Comparison of ENCODE assay signal across 8 cellular contexts in genomic region chr15:43516801-43517353, GRCh38. TPM values are rescaled to one million over a fixed set of nuclear protein-coding genes. Genes with fewer than 3 reads are reported as not detected.
DNase-seq lines count a peak whose midpoint lies in the region; ATAC-seq and TF ChIP-seq lines count a peak whose summit lies in the region.

No MANE protein-coding gene starts in this region.

- no peak for DNase-seq in T-helper 1 cell
- no peak for DNase-seq in mammary epithelial cell
- peak; percentile 52 for DNase-seq in medulla oblongata (ENCODE audit: extremely low spot score)
- DNase-seq in transverse colon, result no peak
- no peak for DNase-seq in activated T-cell treated with anti-CD3 and anti-CD28 coated beads for 4 hours
- no peak for DNase-seq in SKM-1 treated with dmso at 0.1 percent for 144 hours (lab: John Stamatoyannopoulos, UW; ENCODE audit: unreplicated experiment)

- peaks cover 36% of the 10 kb centered on the region for H3K36me3 Mint-ChIP-seq in T-helper 1 cell treated with Interleukin-12 subunit alpha and Interleukin-12 subunit beta and Interleukin-4 antibody, amounts not matched to agents 30 μg/mL and 1 μg/mL, for 36 hours (ENCODE audit: low read depth)

- no peaks in the 10 kb centered on the region for H3K79me2 ChIP-seq in mammary epithelial cell (ENCODE audit: insufficient read depth, low read length)

- H4K20me1 ChIP-seq in mammary epithelial cell (ENCODE audit: insufficient read depth, low read length), result no peaks in the 10 kb centered on the region

- no peak overlapping the region for H3K4me2 ChIP-seq in mammary epithelial cell (ENCODE audit: insufficient read depth, low read depth, low read length)

- peak overlapping the region; percentile 38 for H3K27ac Mint-ChIP-seq in T-helper 1 cell treated with Interleukin-12 subunit alpha and Interleukin-12 subunit beta and Interleukin-4 antibody, amounts not matched to agents 30 μg/mL and 1 μg/mL, for 36 hours

- no peak for TF ChIP-seq EP300 in transverse colon (IDR thresholded peaks at IDR 0.05; ENCODE audit: low read depth)

- H3K27me3 ChIP-seq in mammary epithelial cell (ENCODE audit: insufficient read depth, low read length) (no peaks in the 10 kb centered on the region), transverse colon (peaks cover 8% of the 10 kb centered on the region)

- intact Hi-C loops in mammary epithelial cell (cut with micrococcal nuclease), result no loop called here
- intact Hi-C loops in transverse colon (cut with DNase I; ENCODE audit: low total_unique reads), result no loop called here

- in situ Hi-C loops in mammary epithelial cell (cut with MboI; ENCODE audit: low sequenced_read_pairs in 2 of 2), result no loop called here
- in situ Hi-C loops in transverse colon (cut with MboI; ENCODE audit: low pct_ligation_motif_present in 1 of 4, low pct_unique_long_range_greater_than_20kb in 1 of 4, low sequenced_read_pairs in 3 of 4), result no loop called here

- H3K4me3 Mint-ChIP-seq in T-helper 1 cell treated with Interleukin-12 subunit alpha and Interleukin-12 subunit beta and Interleukin-4 antibody, amounts not matched to agents 30 μg/mL and 1 μg/mL, for 36 hours, result peak overlapping the region; percentile 5

- ATAC-seq in HG02885 (IDR thresholded peaks at IDR 0.05; ENCODE audit: poor library complexity, unreplicated experiment), result no peak

- H3K9me3 Mint-ChIP-seq in T-helper 1 cell treated with Interleukin-12 subunit alpha and Interleukin-12 subunit beta and Interleukin-4 antibody, amounts not matched to agents 30 μg/mL and 1 μg/mL, for 36 hours, result no peaks in the 10 kb centered on the region

- peaks cover 57% of the 10 kb centered on the region for H3K4me1 Mint-ChIP-seq in T-helper 1 cell treated with Interleukin-12 subunit alpha and Interleukin-12 subunit beta and Interleukin-4 antibody, amounts not matched to agents 30 μg/mL and 1 μg/mL, for 36 hours (ENCODE audit: low read depth)

- no peak for TF ChIP-seq CTCF in mammary epithelial cell (conservative IDR thresholded peaks at IDR 0.05 in 1 of 2, IDR thresholded peaks at IDR 0.05 in 1 of 2; ENCODE audit: extremely low read depth in 1 of 2, insufficient read depth in 1 of 2, low read depth in 1 of 2, low read length in 2 of 2)
- no peak for TF ChIP-seq CTCF in transverse colon (IDR thresholded peaks at IDR 0.05)

- H3K27ac ChIP-seq in mammary epithelial cell (ENCODE audit: insufficient read depth, low read depth, low read length), result no peak overlapping the region
- peak overlapping the region; percentile 74 to 88 (median 81) for H3K27ac ChIP-seq in transverse colon

- no peaks in the 10 kb centered on the region for H3K36me3 ChIP-seq in mammary epithelial cell (ENCODE audit: insufficient read depth, low read length)
- H3K36me3 ChIP-seq in transverse colon, result no peaks in the 10 kb centered on the region

- H3K4me3 ChIP-seq in mammary epithelial cell (replicated peaks in 1 of 3; ENCODE audit: insufficient read depth in 1 of 3, low read depth in 2 of 3, low read length in 3 of 3) (peak overlapping the region in 1 of 3 experiments; percentile 1), transverse colon (peak overlapping the region; percentile 25 to 52 (median 34))

- 35% methylated on average over 2 of the region's 4 CpGs for WGBS in mammary epithelial cell (ENCODE audit: low coverage, missing lambda C conversion rate)
- 30 to 46% methylated on average over 2 to 4 of the region's 4 CpGs for WGBS in transverse colon (ENCODE audit: low coverage in 1 of 2), 2 donors

- dilution Hi-C loops in mammary epithelial cell (cut with HindIII; ENCODE audit: low sequenced_read_pairs), result no loop called here

- no TSS peak for BruUV-seq in mammary epithelial cell (replicated peaks; lab: Mats Ljungman, UMichigan)

- no peaks in the 10 kb centered on the region for H3K9me3 ChIP-seq in mammary epithelial cell (replicated peaks; ENCODE audit: insufficient read depth, low read length)
- no peaks in the 10 kb centered on the region for H3K9me3 ChIP-seq in transverse colon

- no peak for TF ChIP-seq POLR2A in transverse colon (IDR thresholded peaks at IDR 0.05)

- peak overlapping the region; percentile 60 for H2AFZ ChIP-seq in mammary epithelial cell (ENCODE audit: low read depth, low read length)

- peaks cover 30% of the 10 kb centered on the region for H3K27me3 Mint-ChIP-seq in T-helper 1 cell treated with Interleukin-12 subunit alpha and Interleukin-12 subunit beta and Interleukin-4 antibody, amounts not matched to agents 30 μg/mL and 1 μg/mL, for 36 hours (ENCODE audit: low read depth)

- CTCF ChIA-PET in mammary epithelial cell (lab: Charles Lee; ENCODE audit: low non-redundant PET), result interaction anchor here (0.7 kb wide), 1 partner anchor 8 kb away, joined by 3 read pairs; no protein-coding TSS in a partner anchor

- H3K4me1 ChIP-seq in mammary epithelial cell (ENCODE audit: insufficient read depth, low read length) (peaks cover 18% of the 10 kb centered on the region), transverse colon (peaks cover 4 to 39% (median 13%) of the 10 kb centered on the region in 4 donors)

- no peak overlapping the region for H3K9ac ChIP-seq in mammary epithelial cell (ENCODE audit: insufficient read depth, low read length)

RNA-seq across cellular contexts. Expression of gene MAP1A, which starts 0.5 kb away (rescaled TPM):
- total RNA-seq in mammary epithelial cell (10 to 100 TPM in 1 of 2 donors, under 1 TPM in 1; 0.52 to 12.2 TPM), transverse colon (10 to 100 TPM in 2 of 4 donors, 1 to 10 TPM in 2; 6.3 to 14.6 (median 9.8) TPM)
- polyA plus RNA-seq in mammary epithelial cell, result 1.1 TPM
- polyA minus RNA-seq in mammary epithelial cell, result 3.8 TPM

RNA-seq across cellular contexts. Expression of gene TP53BP1, which starts 23.9 kb away (rescaled TPM):
- total RNA-seq in mammary epithelial cell (10 to 100 TPM; 41.7 to 68.7 TPM), transverse colon (10 to 100 TPM; 25.1 to 40.8 (median 33.7) TPM)
- polyA plus RNA-seq in mammary epithelial cell, result 23.6 TPM
- polyA minus RNA-seq in mammary epithelial cell, result 44.6 TPM
